Comparison of ENCODE assay signal across 1 cellular context in the genomic region with DNA sequence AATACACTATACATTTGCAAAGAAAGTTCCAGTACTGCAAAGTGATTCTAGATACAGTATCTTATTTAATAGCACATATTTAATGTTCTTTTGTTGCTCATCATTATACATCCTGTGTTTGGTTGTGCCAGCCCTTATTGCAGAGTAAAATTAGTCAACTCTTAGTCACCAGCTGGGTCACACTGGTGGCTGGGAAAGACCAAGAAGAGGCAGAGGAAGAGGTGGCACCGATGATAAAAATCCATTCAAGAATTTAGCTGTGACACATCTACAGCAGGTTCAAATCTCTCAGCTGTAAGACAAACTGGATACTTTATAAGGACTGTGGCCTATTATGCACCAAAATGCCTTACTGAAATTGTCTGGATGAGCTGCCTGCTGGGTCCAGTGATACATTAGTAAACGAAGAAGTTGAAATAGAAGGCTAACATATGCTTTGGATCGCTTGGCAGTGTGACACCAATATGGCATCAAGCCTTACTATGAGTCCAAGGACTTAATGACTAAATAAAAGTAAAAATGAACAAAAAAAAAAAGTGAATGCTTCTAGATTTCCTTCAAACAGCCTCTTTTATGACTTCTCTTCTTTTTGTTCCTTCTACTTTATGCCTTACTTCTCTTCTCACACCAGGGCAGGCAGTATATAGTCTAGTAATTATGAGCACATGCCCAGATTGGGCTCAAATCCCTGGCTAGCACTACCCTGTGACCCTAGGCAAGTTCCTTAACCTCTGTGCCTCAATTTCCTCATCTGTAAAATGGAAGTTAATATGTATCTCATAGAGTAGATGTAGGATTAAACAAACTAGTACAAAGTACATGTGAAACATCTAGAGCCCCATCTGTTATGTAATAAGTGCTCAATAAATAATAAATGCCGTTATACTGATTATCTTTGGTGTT.
TF ChIP-seq lines count a peak whose summit lies in the region.

No MANE protein-coding gene starts in this region.

TF ChIP-seq in K562, 482 proteins besides CTCF, POLR2A, EP300 and RAD21 (continued from another document):
- TF ChIP-seq, protein P1, sequence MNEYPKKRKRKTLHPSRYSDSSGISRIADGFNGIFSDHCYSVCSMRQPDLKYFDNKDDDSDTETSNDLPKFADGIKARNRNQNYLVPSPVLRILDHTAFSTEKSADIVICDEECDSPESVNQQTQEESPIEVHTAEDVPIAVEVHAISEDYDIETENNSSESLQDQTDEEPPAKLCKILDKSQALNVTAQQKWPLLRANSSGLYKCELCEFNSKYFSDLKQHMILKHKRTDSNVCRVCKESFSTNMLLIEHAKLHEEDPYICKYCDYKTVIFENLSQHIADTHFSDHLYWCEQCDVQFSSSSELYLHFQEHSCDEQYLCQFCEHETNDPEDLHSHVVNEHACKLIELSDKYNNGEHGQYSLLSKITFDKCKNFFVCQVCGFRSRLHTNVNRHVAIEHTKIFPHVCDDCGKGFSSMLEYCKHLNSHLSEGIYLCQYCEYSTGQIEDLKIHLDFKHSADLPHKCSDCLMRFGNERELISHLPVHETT (CRISPR knock-in tag; conservative IDR thresholded peaks at IDR 0.05 in 1 of 2, IDR thresholded peaks at IDR 0.05 in 1 of 2): no peak
- no peak for TF ChIP-seq NFATC3 (IDR thresholded peaks at IDR 0.05)
- no peak for TF ChIP-seq BRCA1 (IDR thresholded peaks at IDR 0.05)
- no peak for TF ChIP-seq BRCA1 (CRISPR knock-in tag; IDR thresholded peaks at IDR 0.05)
